In genomic region chr1:235325139-235325538, GRCh38 we compare ENCODE assay signal across 9 cellular contexts. TPM values are rescaled to one million over a fixed set of nuclear protein-coding genes. Genes with fewer than 3 reads are reported as not detected.
DNase-seq lines count a peak whose midpoint lies in the region; FAIRE-seq and TF ChIP-seq lines count a peak whose summit lies in the region.
"Had no signal": no experiment of that assay in that cellular context is flagged by ENCODE, and none has a peak within 500 bp of the region (broad histone marks: within the 10 kb centered on the region; RNA-seq: fewer than 3 reads in every experiment).

No MANE protein-coding gene starts in this region.

- H3F3A ChIP-seq in GM23248 (ENCODE audit: insufficient read depth) = peaks cover 13% of the 10 kb centered on the region

- WGBS in GM23248 (ENCODE audit: low coverage in 1 of 2, low lambda C conversion rate in 2 of 2, missing lambda C conversion rate in 2 of 2), 2 experiments = 25 to 28% methylated on average over 3 of the region's 3 CpGs

- peaks cover 10% of the 10 kb centered on the region for H3K36me3 Mint-ChIP-seq in progenitor cell of endocrine pancreas (ENCODE audit: insufficient read depth)

- peaks cover 27% of the 10 kb centered on the region for H3K4me1 Mint-ChIP-seq in progenitor cell of endocrine pancreas (ENCODE audit: low read depth)

- H3K27ac Mint-ChIP-seq in progenitor cell of endocrine pancreas = no peak overlapping the region

- H2AFZ ChIP-seq in GM23248 = no peak overlapping the region
- no peak overlapping the region for H2AFZ ChIP-seq in OCI-LY7 (ENCODE audit: low read length)

- H4K20me1 ChIP-seq in GM23248 (ENCODE audit: insufficient read depth) = peaks cover 29% of the 10 kb centered on the region; the same call in 1 of the 2 replicates
- peaks cover 28% of the 10 kb centered on the region; the same call in 1 of the 2 replicates for H4K20me1 ChIP-seq in OCI-LY7 (ENCODE audit: insufficient read depth, low read length)

- DNase-seq in GM23248 (no peak), OCI-LY7 (ENCODE audit: low spot score) (no peak), epithelial cell of proximal tubule (ENCODE audit: low read depth) (no peak), progenitor cell of endocrine pancreas (ENCODE audit: low spot score, unreplicated experiment) (no peak), cerebellar nuclear complex (lab: John Stamatoyannopoulos, UW) (no peak), H54 (ENCODE audit: insufficient read length, low spot score) (no peak), posterior vena cava (ENCODE audit: low spot score) (no peak), erythroblast (lab: John Stamatoyannopoulos, UW) (no peak)
- DNase-seq: Right ventricle myocardium superior had no signal

- H3K4me2 ChIP-seq in GM23248 (ENCODE audit: unreplicated experiment) = peak overlapping the region; percentile 88
- peak overlapping the region; percentile 76 for H3K4me2 ChIP-seq in OCI-LY7 (ENCODE audit: low read length)

- TF ChIP-seq CTCF in OCI-LY7 (conservative IDR thresholded peaks at IDR 0.05; ENCODE audit: low read length) = no peak
- no peak for TF ChIP-seq CTCF in epithelial cell of proximal tubule (conservative IDR thresholded peaks at IDR 0.05; ENCODE audit: low read depth, low read length)
- TF ChIP-seq CTCF in progenitor cell of endocrine pancreas (IDR thresholded peaks at IDR 0.05; ENCODE audit: unreplicated experiment) = no peak

- H3K27ac ChIP-seq in GM23248 (no peak overlapping the region), OCI-LY7 (ENCODE audit: low read depth, low read length, poor library complexity, severe bottlenecking) (peak overlapping the region; percentile 72)

- H3K4me3 Mint-ChIP-seq in progenitor cell of endocrine pancreas (ENCODE audit: low read depth) = peak overlapping the region; percentile 86

- H3K9me2 ChIP-seq in GM23248 (ENCODE audit: insufficient read depth) (no peaks in the 10 kb centered on the region), OCI-LY7 (ENCODE audit: insufficient read depth, low read length) (no peaks in the 10 kb centered on the region)

- CTCF ChIA-PET in OCI-LY7 (lab: Charles Lee; ENCODE audit: unreplicated experiment) = no interaction called here

- H3K27me3 ChIP-seq in GM23248 (replicated peaks; ENCODE audit: insufficient read depth) = no peaks in the 10 kb centered on the region

- no peaks in the 10 kb centered on the region for H3K9me3 Mint-ChIP-seq in progenitor cell of endocrine pancreas (ENCODE audit: low read depth)

- H3K79me2 ChIP-seq in GM23248 (ENCODE audit: insufficient read depth) (peaks cover 85% of the 10 kb centered on the region), OCI-LY7 (ENCODE audit: insufficient read depth, low read depth, low read length) (peaks cover 85% of the 10 kb centered on the region)

- H3K9ac ChIP-seq in GM23248 = peak overlapping the region; percentile 93

- BruUV-seq in OCI-LY7 (replicated peaks; lab: Mats Ljungman, UMichigan) = no TSS peak

- H3K9me3 ChIP-seq in GM23248 (ENCODE audit: low read depth) = no peaks in the 10 kb centered on the region
- H3K9me3 ChIP-seq in OCI-LY7 (ENCODE audit: low read length) = no peaks in the 10 kb centered on the region

- FAIRE-seq in H54 (lab: Jason Lieb, UNC) = no peak

- H3K4me1 ChIP-seq in GM23248 (ENCODE audit: insufficient read depth) (peaks cover 25% of the 10 kb centered on the region), OCI-LY7 (ENCODE audit: insufficient read depth, low read length, poor library complexity, severe bottlenecking) (peaks cover 22% of the 10 kb centered on the region)

- POLR2A ChIA-PET in OCI-LY7 (lab: Charles Lee) = interaction anchor here (0.6 to 1.6 kb wide), 5 partner anchors 11 to 69 kb away, joined by 3 to 6 read pairs (median 4); no protein-coding TSS in a partner anchor

- intact Hi-C loops in OCI-LY7 (cut with micrococcal nuclease; ENCODE audit: unreplicated experiment) = loop anchor here (5.0 kb wide), 3 partner anchors 163 to 957 kb away; partner anchors contain the start of genes ERO1B and RBM34
- intact Hi-C loops in posterior vena cava (cut with DNase I) = loop anchor here in 1 of 2 donors (10.0 kb wide), 1 partner anchor 50 kb away; no protein-coding TSS in a partner anchor

- peak overlapping the region; percentile 88 for H3K4me3 ChIP-seq in GM23248
- H3K4me3 ChIP-seq in OCI-LY7 (ENCODE audit: low read depth, low read length, poor library complexity, severe bottlenecking) = peak overlapping the region; percentile 96
- H3K4me3 ChIP-seq in epithelial cell of proximal tubule (ENCODE audit: low read depth, low read length) = peak overlapping the region; percentile 92

- no peaks in the 10 kb centered on the region for H3K27me3 Mint-ChIP-seq in progenitor cell of endocrine pancreas

- TF ChIP-seq POLR2A in H54 (IDR thresholded peaks at IDR 0.05; ENCODE audit: low read depth, low read length) (no peak), erythroblast (IDR thresholded peaks at IDR 0.05; ENCODE audit: low read length) (no peak)

- in situ Hi-C loops in GM23248 (cut with MboI) = no loop called here

- H3K36me3 ChIP-seq in GM23248 (ENCODE audit: low read depth) = no peaks in the 10 kb centered on the region
- peaks cover 58% of the 10 kb centered on the region; the same call in 1 of the 2 replicates for H3K36me3 ChIP-seq in OCI-LY7 (ENCODE audit: insufficient read depth, low read length)

RNA-seq across cellular contexts. Expression of gene ARID4B, which starts 2.8 kb away (rescaled TPM):
- 15.0 and 17.8 TPM in 2 replicates for total RNA-seq in GM23248 (2014; rRNA removed; shearing (Covaris generic))
- polyA plus RNA-seq in GM23248 (2016; fragmentation: Nextera tagmentation; extraction: Ambion mirVana) = 23.8 and 25.6 TPM in 2 replicates
- total RNA-seq in OCI-LY7 (2014; rRNA removed; shearing (Covaris generic)) = 28.7 and 39.3 TPM in 2 replicates
- total RNA-seq in OCI-LY7 (2022) (44.9 and 46.4 TPM in 2 replicates), epithelial cell of proximal tubule (10.9 and 13.8 TPM in 2 replicates), progenitor cell of endocrine pancreas (66.5 and 68.8 TPM in 2 replicates), posterior vena cava (10 to 100 TPM; 28.5 to 33.2 TPM)

RNA-seq across cellular contexts. Expression of gene GGPS1, which starts 3.2 kb away (rescaled TPM):
- 33.6 and 46.8 TPM in 2 replicates for total RNA-seq in GM23248 (2014; rRNA removed; shearing (Covaris generic))
- polyA plus RNA-seq in GM23248 (2016; fragmentation: Nextera tagmentation; extraction: Ambion mirVana) = 59.4 and 59.9 TPM in 2 replicates
- 8.0 and 21.9 TPM in 2 replicates for total RNA-seq in OCI-LY7 (2014; rRNA removed; shearing (Covaris generic))
- total RNA-seq in OCI-LY7 (2022) (27.3 and 30.8 TPM in 2 replicates), epithelial cell of proximal tubule (17.1 and 26.3 TPM in 2 replicates), progenitor cell of endocrine pancreas (43.3 and 50.6 TPM in 2 replicates), posterior vena cava (10 to 100 TPM; 30.8 to 36.9 TPM)

RNA-seq across cellular contexts. Expression of gene TBCE, which starts 42.1 kb away (rescaled TPM):
- 23.3 and 24.4 TPM in 2 replicates for total RNA-seq in GM23248 (2014; rRNA removed; shearing (Covaris generic))
- polyA plus RNA-seq in GM23248 (2016; fragmentation: Nextera tagmentation; extraction: Ambion mirVana) = 33.8 and 35.3 TPM in 2 replicates
- 30.2 and 30.7 TPM in 2 replicates for total RNA-seq in OCI-LY7 (2014; rRNA removed; shearing (Covaris generic))
- total RNA-seq in OCI-LY7 (2022) = 26.9 and 32.6 TPM in 2 replicates
- total RNA-seq in epithelial cell of proximal tubule = 20.9 and 27.4 TPM in 2 replicates
- 37.5 and 40.7 TPM in 2 replicates for total RNA-seq in progenitor cell of endocrine pancreas
- total RNA-seq in posterior vena cava = 10 to 100 TPM; 22.2 to 25.2 TPM
